24 cellular contexts compared by ENCODE assay signal in genomic region chr9:76588320-76588719, GRCh38.
"Had no signal": no experiment of that assay in that cellular context is flagged by ENCODE, and none has a peak within 500 bp of the region (broad histone marks: within the 10 kb centered on the region; RNA-seq: fewer than 3 reads in every experiment).

No MANE protein-coding gene starts in this region.

- H2AFZ ChIP-seq: PC-9 had no signal

- H3K4me2 ChIP-seq: PC-9 had no signal

- ATAC-seq: activated CD8-positive, alpha-beta memory T cell treated with anti-CD3 and anti-CD28 coated beads, Interleukin-2, amount 10 ng/mL, durations not matched to agents 7 days and 5 days; body of pancreas; K562; T-cell had no signal

- H3K9me3 ChIP-seq: ascending aorta, body of pancreas had no signal

- DNase-seq: activated B cell treated with CpG ODN at 0.5 μM for 24 hours; activated CD4-positive, alpha-beta T cell treated with anti-CD3 and anti-CD28 coated beads for 1 hour; activated CD4-positive, alpha-beta T cell treated with anti-CD3 and anti-CD28 coated beads, Interleukin-2, amount 10 ng/mL, durations not matched to agents 24 days and 14 days; activated CD4-positive, alpha-beta T cell treated with anti-CD3 and anti-CD28 coated beads, Interleukin-2, amount 50 U/mL, for 48 hours; activated CD8-positive, alpha-beta memory T cell treated with anti-CD3 and anti-CD28 coated beads, Interleukin-2, amount 10 ng/mL, durations not matched to agents 7 days and 5 days; activated effector memory CD4-positive, alpha-beta T cell treated with Interleukin-2 at 50 U/mL for 16 hours; activated naive CD4-positive, alpha-beta T cell; activated T-cell treated with anti-CD3 and anti-CD28 coated beads, Interleukin-2, amount 50 U/mL, for 24 hours; amniotic stem cell; body of pancreas; Karpas-422; NCI-H1092 treated with DMSO at 0.1 percent for 48 hours; NCI-H1417 treated with DMSO at 0.1 percent for 48 hours; NCI-H1694 treated with DMSO at 0.1 percent for 48 hours; NCI-H2081 treated with DMSO at 0.1 percent for 48 hours; NCI-H446; NCI-H524; PC-9; SIG-M5; T-cell; T-helper 2 cell; T1000 had no signal

- H3K27me3 ChIP-seq: ascending aorta, body of pancreas had no signal

- H3K4me3 ChIP-seq: ascending aorta, body of pancreas, K562, PC-9 had no signal

- H3K4me1 ChIP-seq: ascending aorta had no signal

- H3K27ac ChIP-seq: ascending aorta, PC-9 had no signal

- H3K36me3 ChIP-seq: ascending aorta had no signal
